ENCODE assay signal across 18 cellular contexts in the genomic region with DNA sequence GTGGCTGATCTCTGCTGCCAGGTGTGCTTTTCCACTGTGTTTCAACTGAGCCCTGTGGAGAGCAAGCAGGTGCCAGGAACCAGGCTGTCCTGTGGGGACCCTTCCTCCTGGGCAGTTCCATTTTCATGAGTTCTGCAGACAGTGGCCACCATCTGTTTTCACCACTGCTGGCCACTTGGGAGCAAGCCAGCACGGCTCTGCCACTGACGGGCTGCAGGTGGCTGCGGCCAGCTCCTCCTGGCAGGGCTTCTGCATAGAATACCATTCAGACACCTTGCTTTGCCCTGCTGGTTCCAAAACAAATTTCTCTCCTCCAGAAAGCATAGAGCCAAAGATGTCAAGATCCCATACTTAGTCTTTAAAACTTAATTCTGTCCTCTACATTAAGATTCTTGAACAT. TPM values are rescaled to one million over a fixed set of nuclear protein-coding genes. Genes with fewer than 3 reads are reported as not detected.
DNase-seq lines count a peak whose midpoint lies in the region; ATAC-seq lines count a peak whose summit lies in the region.
"Had no signal": no experiment of that assay in that cellular context is flagged by ENCODE, and none has a peak within 500 bp of the region (broad histone marks: within the 10 kb centered on the region; RNA-seq: fewer than 3 reads in every experiment).

No MANE protein-coding gene starts in this region.

- H3K36me3 Mint-ChIP-seq in activated naive CD4-positive, alpha-beta T cell treated with anti-CD3 and anti-CD28 coated beads, Interleukin-2, amount 50 U/mL, for 72 hours, result no peaks in the 10 kb centered on the region

- H3K9me3 Mint-ChIP-seq in activated naive CD4-positive, alpha-beta T cell treated with anti-CD3 and anti-CD28 coated beads, Interleukin-2, amount 50 U/mL, for 72 hours, result no peaks in the 10 kb centered on the region
- H3K9me3 Mint-ChIP-seq: CD8-positive, alpha-beta memory T cell had no signal

- no peak for ATAC-seq in activated naive CD4-positive, alpha-beta T cell treated with anti-CD3 and anti-CD28 coated beads, Interleukin-2, amount 50 U/mL, for 72 hours
- no peak for ATAC-seq in GM18907 (IDR thresholded peaks at IDR 0.05; ENCODE audit: unreplicated experiment)
- ATAC-seq: PC-3 had no signal

- DNase-seq in COR-L47 (lab: John Stamatoyannopoulos, UW) (peak; percentile 83), DMS53 (lab: John Stamatoyannopoulos, UW) (peak; percentile 45), NCI-H345 treated with DMSO at 0.1 percent for 48 hours (lab: John Stamatoyannopoulos, UW; ENCODE audit: unreplicated experiment) (peak; percentile 49), cerebellar cortex (ENCODE audit: low spot score) (peak; percentile 55), EL (no peak)
- DNase-seq in activated naive CD4-positive, alpha-beta T cell treated with anti-CD3 and anti-CD28 coated beads, Interleukin-2, amount 50 U/mL, for 72 hours (ENCODE audit: low spot score in 2 of 2), result no peak
- DNase-seq: ACHN; CD8-positive, alpha-beta memory T cell; GF-D8; MM.1S; NCI-H1417 treated with DMSO at 0.1 percent for 48 hours; NCI-H446; NCI-H526 treated with DMSO at 0.1 percent for 48 hours; PC-3; RPMI8226; T-helper 1 cell; T-helper 9 cell had no signal

- H3K27ac Mint-ChIP-seq in activated naive CD4-positive, alpha-beta T cell treated with anti-CD3 and anti-CD28 coated beads, Interleukin-2, amount 50 U/mL, for 72 hours, result no peak overlapping the region
- H3K27ac Mint-ChIP-seq: CD8-positive, alpha-beta memory T cell had no signal

RNA-seq across cellular contexts. Expression of a gene that starts 48.3 kb away (rescaled TPM):
- total RNA-seq in activated naive CD4-positive, alpha-beta T cell treated with anti-CD3 and anti-CD28 coated beads, Interleukin-2, amount 50 U/mL, for 72 hours, result 10 to 100 TPM in 1 of 2 donors, 1 to 10 TPM in 1; 5.4 to 11.7 TPM

Comparison
In these comparisons a context has a peak if more than half of its experiments do, and no peak if none do; other contexts are left out.
1. DNase-seq: peak in COR-L47 (single experiment), DMS53 (single experiment), NCI-H345 treated with DMSO at 0.1 percent for 48 hours (single experiment) and cerebellar cortex (single experiment); none in activated naive CD4-positive, alpha-beta T cell treated with anti-CD3 and anti-CD28 coated beads, Interleukin-2, amount 50 U/mL, for 72 hours (0 of 2) and EL (single experiment).